Comparison of ENCODE assay signal across 11 cellular contexts in the genomic region with DNA sequence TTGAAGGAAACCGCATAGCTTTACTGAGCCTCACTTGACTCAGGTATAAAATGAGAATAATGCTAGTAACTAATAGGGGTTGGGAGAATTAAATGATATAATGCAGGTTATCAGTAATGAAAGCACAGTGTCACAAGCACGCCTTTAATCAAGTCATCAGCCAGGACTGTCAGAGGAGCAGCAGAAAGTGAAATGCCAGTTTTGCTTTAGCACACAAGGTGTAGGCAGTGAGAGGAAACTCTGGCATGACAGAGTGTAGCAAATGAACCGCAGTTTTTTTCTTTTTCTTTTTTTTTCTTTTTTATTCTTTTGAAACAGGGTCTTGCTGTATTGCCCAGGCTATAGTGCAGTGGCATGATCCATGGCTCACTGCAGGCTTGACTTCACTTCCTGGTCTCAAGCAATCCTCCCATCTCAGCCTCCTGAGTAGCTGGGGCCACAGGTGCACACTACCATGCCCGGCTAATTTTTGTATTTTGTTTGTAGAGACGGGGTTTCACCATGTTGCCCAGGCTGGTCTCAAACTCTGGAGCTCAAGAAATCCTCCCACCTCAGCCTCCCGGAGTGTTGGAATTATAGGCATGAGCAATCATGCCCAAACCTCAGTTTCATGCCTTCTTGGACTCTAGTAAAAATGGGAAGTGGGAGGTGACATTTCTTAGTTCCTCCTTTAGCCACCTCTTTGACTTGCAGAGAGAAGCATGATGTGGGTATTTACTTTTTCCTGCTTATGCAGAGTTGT. TPM values are rescaled to one million over a fixed set of nuclear protein-coding genes. Genes with fewer than 3 reads are reported as not detected.
DNase-seq lines count a peak whose midpoint lies in the region; ATAC-seq and TF ChIP-seq lines count a peak whose summit lies in the region.
"Had no signal": no experiment of that assay in that cellular context is flagged by ENCODE, and none has a peak within 500 bp of the region (broad histone marks: within the 10 kb centered on the region; RNA-seq: fewer than 3 reads in every experiment).

No MANE protein-coding gene starts in this region.

- TF ChIP-seq CTCF in psoas muscle (IDR thresholded peaks at IDR 0.05) = no peak

- DNase-seq in MV-4-11 (lab: John Stamatoyannopoulos, UW) = peak; percentile 94
- DNase-seq in sciatic nerve (ENCODE audit: low spot score) = no peak
- DNase-seq in NCI-H1694 treated with DMSO at 0.1 percent for 48 hours (lab: John Stamatoyannopoulos, UW) = no peak
- no peak for DNase-seq in psoas muscle
- DNase-seq in retina = no peak
- DNase-seq: heart right ventricle, uterus had no signal

- H3K36me3 ChIP-seq in psoas muscle (ENCODE audit: insufficient read depth in 1 of 2, low read depth in 1 of 2) = peaks cover 3 to 65% of the 10 kb centered on the region in 2 donors
- H3K36me3 ChIP-seq: uterus had no signal

- no peaks in the 10 kb centered on the region for H3K9me3 ChIP-seq in psoas muscle
- H3K9me3 ChIP-seq: heart right ventricle, uterus had no signal

- 92 to 96% (median 94%) methylated on average over 6 of the region's 6 CpGs for WGBS in psoas muscle, 3 donors

- intact Hi-C loops in sciatic nerve (cut with DNase I) = no loop called here
- intact Hi-C loops in psoas muscle (cut with DNase I) = no loop called here

- no peak overlapping the region for H3K4me3 ChIP-seq in psoas muscle
- H3K4me3 ChIP-seq: heart right ventricle, uterus had no signal

- H3K27me3 ChIP-seq in psoas muscle (ENCODE audit: insufficient read depth in 3 of 3, low read length in 2 of 3) = no peaks in the 10 kb centered on the region
- H3K27me3 ChIP-seq: heart right ventricle, uterus had no signal

- H3K27ac ChIP-seq in psoas muscle = no peak overlapping the region
- H3K27ac ChIP-seq: uterus had no signal

- ATAC-seq in GM19025 (IDR thresholded peaks at IDR 0.05; ENCODE audit: low read depth, unreplicated experiment) (peak; percentile 69), HG02798 (IDR thresholded peaks at IDR 0.05; ENCODE audit: poor library complexity, unreplicated experiment) (peak; percentile 76), sciatic nerve (peak; percentile 64), psoas muscle (no peak)
- ATAC-seq: HCT116 had no signal

- H3K4me1 ChIP-seq in psoas muscle = no peaks in the 10 kb centered on the region
- H3K4me1 ChIP-seq: uterus had no signal

RNA-seq across cellular contexts. Expression of a gene that starts 9.7 kb away (rescaled TPM):
- total RNA-seq in sciatic nerve (not detected), psoas muscle (not detected)
- not detected for polyA plus RNA-seq in psoas muscle
- total RNA-seq: heart right ventricle, SK-MEL-5, uterus had no signal
- polyA plus RNA-seq: heart right ventricle had no signal

RNA-seq across cellular contexts. Expression of a gene that starts 58.2 kb away (rescaled TPM):
- 52.0 TPM for total RNA-seq in sciatic nerve
- 10 to 100 TPM; 16.2 to 27.2 (median 21.6) TPM for total RNA-seq in psoas muscle
- polyA plus RNA-seq in psoas muscle = 1 to 10 TPM; 2.4 to 6.9 (median 3.9) TPM

RNA-seq across cellular contexts. Expression of a gene that starts 58.3 kb away (rescaled TPM):
- 58.0 TPM for total RNA-seq in sciatic nerve
- 10 to 100 TPM; 61.0 to 90.8 (median 75.1) TPM for total RNA-seq in psoas muscle
- 100 to 1,000 TPM in 1 of 3 donors, 10 to 100 TPM in 2; 63.0 to 102 (median 90.1) TPM for polyA plus RNA-seq in psoas muscle

Comparison
In these comparisons a context has a peak if more than half of its experiments do, and no peak if none do; other contexts are left out.
1. ATAC-seq: peak in GM19025 (single experiment), HG02798 (single experiment) and sciatic nerve (single experiment); none in psoas muscle (0 of 4).